In genomic region chr6:89834884-89835792, GRCh38 we compare ENCODE assay signal across 8 cellular contexts. TPM values are rescaled to one million over a fixed set of nuclear protein-coding genes. Genes with fewer than 3 reads are reported as not detected.
DNase-seq lines count a peak whose midpoint lies in the region; ATAC-seq and TF ChIP-seq lines count a peak whose summit lies in the region.

No MANE protein-coding gene starts in this region.

- no peaks in the 10 kb centered on the region for H3K27me3 Mint-ChIP-seq in activated CD8-positive, alpha-beta T cell treated with anti-CD3 and anti-CD28 coated beads for 36 hours

- intact Hi-C loops in activated CD8-positive, alpha-beta T cell treated with anti-CD3 and anti-CD28 coated beads for 36 hours (cut with micrococcal nuclease): no loop called here

- DNase-seq in activated CD4-positive, alpha-beta T cell treated with anti-CD3 and anti-CD28 coated beads for 4 hours: peak; percentile 14 to 23
- DNase-seq in activated CD4-positive, alpha-beta T cell treated with anti-CD3 and anti-CD28 coated beads, Interleukin-2, amount 50 U/mL, for 4 hours: no peak
- DNase-seq in activated CD8-positive, alpha-beta T cell treated with anti-CD3 and anti-CD28 coated beads for 36 hours: peak; percentile 61
- DNase-seq in stimulated activated effector memory CD8-positive, alpha-beta T cell treated with anti-CD3 and anti-CD28 coated beads, Interleukin-12 subunit alpha, Interleukin-12 subunit beta, amount 100 ng/mL, for 72 hours (ENCODE audit: low spot score in 2 of 2): peak; percentile 19 to 70
- DNase-seq in NK-92 (lab: John Stamatoyannopoulos, UW; ENCODE audit: unreplicated experiment) (no peak), NCI-H446 (lab: John Stamatoyannopoulos, UW) (no peak), NCI-H69 (lab: John Stamatoyannopoulos, UW) (no peak)

- CTCF ChIA-PET in activated CD8-positive, alpha-beta T cell treated with anti-CD3 and anti-CD28 coated beads for 36 hours (lab: Charles Lee): no interaction called here

- no peaks in the 10 kb centered on the region for H3K9me3 Mint-ChIP-seq in activated CD8-positive, alpha-beta T cell treated with anti-CD3 and anti-CD28 coated beads for 36 hours
- H3K9me3 Mint-ChIP-seq in stimulated activated effector memory CD8-positive, alpha-beta T cell treated with anti-CD3 and anti-CD28 coated beads, Interleukin-12 subunit alpha, Interleukin-12 subunit beta, amount 100 ng/mL, for 72 hours: no peaks in the 10 kb centered on the region

- H3K27ac Mint-ChIP-seq in activated CD8-positive, alpha-beta T cell treated with anti-CD3 and anti-CD28 coated beads for 36 hours: peak overlapping the region; percentile 89
- peak overlapping the region; percentile 16 for H3K27ac Mint-ChIP-seq in stimulated activated effector memory CD8-positive, alpha-beta T cell treated with anti-CD3 and anti-CD28 coated beads, Interleukin-12 subunit alpha, Interleukin-12 subunit beta, amount 100 ng/mL, for 72 hours

- POLR2A ChIA-PET in activated CD8-positive, alpha-beta T cell treated with anti-CD3 and anti-CD28 coated beads for 36 hours (lab: Charles Lee): interaction anchor here (2.1 kb wide), 1 partner anchor 16 kb away, joined by 13 read pairs; the partner anchor contains the start of gene MDN1

- peaks cover 57% of the 10 kb centered on the region for H3K4me1 Mint-ChIP-seq in activated CD8-positive, alpha-beta T cell treated with anti-CD3 and anti-CD28 coated beads for 36 hours (ENCODE audit: low read depth)
- H3K4me1 Mint-ChIP-seq in stimulated activated effector memory CD8-positive, alpha-beta T cell treated with anti-CD3 and anti-CD28 coated beads, Interleukin-12 subunit alpha, Interleukin-12 subunit beta, amount 100 ng/mL, for 72 hours: peaks cover 43% of the 10 kb centered on the region

- ATAC-seq in HG02981 (IDR thresholded peaks at IDR 0.05; ENCODE audit: unreplicated experiment): peak; percentile 97
- peak; percentile 90 for ATAC-seq in activated CD8-positive, alpha-beta T cell treated with anti-CD3 and anti-CD28 coated beads for 36 hours
- peak; percentile 99 for ATAC-seq in stimulated activated effector memory CD8-positive, alpha-beta T cell treated with anti-CD3 and anti-CD28 coated beads, Interleukin-12 subunit alpha, Interleukin-12 subunit beta, amount 100 ng/mL, for 72 hours

- H3K4me3 Mint-ChIP-seq in activated CD8-positive, alpha-beta T cell treated with anti-CD3 and anti-CD28 coated beads for 36 hours: peak overlapping the region; percentile 50
- peak overlapping the region; percentile 37 for H3K4me3 Mint-ChIP-seq in stimulated activated effector memory CD8-positive, alpha-beta T cell treated with anti-CD3 and anti-CD28 coated beads, Interleukin-12 subunit alpha, Interleukin-12 subunit beta, amount 100 ng/mL, for 72 hours

- TF ChIP-seq CTCF in activated CD8-positive, alpha-beta T cell treated with anti-CD3 and anti-CD28 coated beads for 36 hours (IDR thresholded peaks at IDR 0.05): no peak

- peaks cover 71% of the 10 kb centered on the region for H3K36me3 Mint-ChIP-seq in activated CD8-positive, alpha-beta T cell treated with anti-CD3 and anti-CD28 coated beads for 36 hours (ENCODE audit: low read depth)
- peaks cover 96% of the 10 kb centered on the region for H3K36me3 Mint-ChIP-seq in stimulated activated effector memory CD8-positive, alpha-beta T cell treated with anti-CD3 and anti-CD28 coated beads, Interleukin-12 subunit alpha, Interleukin-12 subunit beta, amount 100 ng/mL, for 72 hours

RNA-seq across cellular contexts. Expression of gene CASP8AP2, which starts 5.5 kb away (rescaled TPM):
- 10 to 100 TPM; 33.3 to 33.6 TPM for total RNA-seq in activated CD8-positive, alpha-beta T cell treated with anti-CD3 and anti-CD28 coated beads for 36 hours

RNA-seq across cellular contexts. Expression of gene MDN1, which starts 15.5 kb away (rescaled TPM):
- 10 to 100 TPM; 69.0 TPM for total RNA-seq in activated CD8-positive, alpha-beta T cell treated with anti-CD3 and anti-CD28 coated beads for 36 hours

RNA-seq across cellular contexts. Expression of gene GJA10, which starts 59.1 kb away (rescaled TPM):
- not detected for total RNA-seq in activated CD8-positive, alpha-beta T cell treated with anti-CD3 and anti-CD28 coated beads for 36 hours

Comparison
In these comparisons a context has a peak if more than half of its experiments do, and no peak if none do; other contexts are left out.
1. DNase-seq: peak in activated CD4-positive, alpha-beta T cell treated with anti-CD3 and anti-CD28 coated beads for 4 hours (2 of 2), activated CD8-positive, alpha-beta T cell treated with anti-CD3 and anti-CD28 coated beads for 36 hours (single experiment) and stimulated activated effector memory CD8-positive, alpha-beta T cell treated with anti-CD3 and anti-CD28 coated beads, Interleukin-12 subunit alpha, Interleukin-12 subunit beta, amount 100 ng/mL, for 72 hours (2 of 2); none in activated CD4-positive, alpha-beta T cell treated with anti-CD3 and anti-CD28 coated beads, Interleukin-2, amount 50 U/mL, for 4 hours (0 of 2), NK-92 (single experiment), NCI-H446 (0 of 2) and NCI-H69 (single experiment).
2. Peak in every context shown above with its lines, with median percentiles within 50 percentile points of each other: ATAC-seq.